Comparison of ENCODE assay signal across 13 cellular contexts in the genomic region with DNA sequence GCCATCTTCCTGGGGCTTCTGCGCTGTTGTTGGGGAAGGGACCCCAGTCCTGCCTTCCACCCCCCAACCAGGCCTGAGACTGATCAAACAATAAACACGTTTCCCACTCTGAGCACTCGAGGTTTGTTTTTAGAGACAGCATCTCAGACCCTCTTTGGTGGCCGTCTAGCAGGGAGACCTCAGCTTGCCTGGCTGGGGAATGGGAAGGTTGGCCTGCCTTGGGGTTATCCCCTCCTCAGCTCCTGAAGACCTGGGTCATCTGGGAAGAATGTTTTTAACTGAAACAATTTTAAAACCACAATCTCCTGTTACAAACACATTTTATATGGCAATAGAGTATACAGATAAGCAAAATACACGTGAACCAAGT. TPM values are rescaled to one million over a fixed set of nuclear protein-coding genes. Genes with fewer than 3 reads are reported as not detected.
DNase-seq lines count a peak whose midpoint lies in the region; TF ChIP-seq lines count a peak whose summit lies in the region.
"Had no signal": no experiment of that assay in that cellular context is flagged by ENCODE, and none has a peak within 500 bp of the region (broad histone marks: within the 10 kb centered on the region; RNA-seq: fewer than 3 reads in every experiment).

No MANE protein-coding gene starts in this region.

- DNase-seq in mesenchymal stem cell (no peak), MM.1S (no peak), T-helper 9 cell (no peak), HEK293T (ENCODE audit: extremely low spot score) (no peak), GM10248 (ENCODE audit: extremely low spot score) (no peak)
- DNase-seq: activated effector memory CD4-positive, alpha-beta T cell treated with Interleukin-2 at 50 U/mL for 16 hours; esophagus squamous epithelium; MV-4-11; RPMI8226; stimulated activated CD4-positive, alpha-beta T cell treated with anti-CD3 and anti-CD28 coated beads, Interleukin-4, amount 100 ng/mL, for 4 hours had no signal

- H4K8ac ChIP-seq in mesenchymal stem cell (ENCODE audit: low read length) = no peak overlapping the region

- H2BK5ac ChIP-seq in mesenchymal stem cell (ENCODE audit: low read depth, low read length, poor library complexity, severe bottlenecking) = no peak overlapping the region

- H4K20me1 ChIP-seq in BLaER1 = peaks cover 14% of the 10 kb centered on the region; the same call in 1 of the 2 replicates
- no peaks in the 10 kb centered on the region for H4K20me1 ChIP-seq in DOHH2 (ENCODE audit: control insufficient read depth, insufficient read depth, low read depth, low read length)
- no peaks in the 10 kb centered on the region for H4K20me1 ChIP-seq in MM.1S (ENCODE audit: insufficient read depth, low read length)

- peaks cover 30% of the 10 kb centered on the region for H3K79me1 ChIP-seq in mesenchymal stem cell (replicated peaks; ENCODE audit: low read length, poor library complexity, severe bottlenecking)

- H3K27ac ChIP-seq in BLaER1 (no peak overlapping the region), DOHH2 (ENCODE audit: low read depth, low read length) (peak overlapping the region; percentile 99), VCaP (0 out of 2 replicates have a peak overlapping the region, but pooled peaks have one; percentile 98), mesenchymal stem cell (ENCODE audit: low read length, poor library complexity, severe bottlenecking) (no peak overlapping the region), MM.1S (ENCODE audit: low read length) (no peak overlapping the region)

- H3K9me3 ChIP-seq in BLaER1 (no peaks in the 10 kb centered on the region), DOHH2 (ENCODE audit: control insufficient read depth, insufficient read depth, low read length) (no peaks in the 10 kb centered on the region), mesenchymal stem cell (ENCODE audit: control insufficient read depth, low read length) (no peaks in the 10 kb centered on the region), MM.1S (replicated peaks; ENCODE audit: insufficient read depth, low read length) (no peaks in the 10 kb centered on the region)
- H3K9me3 ChIP-seq: esophagus squamous epithelium had no signal

- H3K9me2 ChIP-seq in DOHH2 (replicated peaks; ENCODE audit: control insufficient read depth, low read length) (no peaks in the 10 kb centered on the region), MM.1S (replicated peaks; ENCODE audit: insufficient read depth, low read length) (no peaks in the 10 kb centered on the region)

- H3K4me2 ChIP-seq in BLaER1 (peak overlapping the region; percentile 98), DOHH2 (ENCODE audit: low read length) (peak overlapping the region; percentile 87), mesenchymal stem cell (ENCODE audit: low read length, poor library complexity, severe bottlenecking) (no peak overlapping the region), MM.1S (ENCODE audit: low read depth, low read length) (no peak overlapping the region)

- no peak overlapping the region for H2BK120ac ChIP-seq in mesenchymal stem cell (ENCODE audit: low read depth, low read length)

- TF ChIP-seq CTCF in DOHH2 (IDR thresholded peaks at IDR 0.05; ENCODE audit: low read depth, low read length, poor library complexity, severe bottlenecking) (no peak), VCaP (conservative IDR thresholded peaks at IDR 0.05) (no peak), MM.1S (IDR thresholded peaks at IDR 0.05; ENCODE audit: low read length) (no peak), GM10248 (IDR thresholded peaks at IDR 0.05; ENCODE audit: control extremely low read depth, extremely low read depth, low read depth, missing control alignments) (no peak)

- H2AK5ac ChIP-seq in mesenchymal stem cell (ENCODE audit: low read length, severe bottlenecking) = no peak overlapping the region

- H2BK15ac ChIP-seq in mesenchymal stem cell (ENCODE audit: low read depth, poor library complexity, severe bottlenecking) = no peak overlapping the region

- no peak overlapping the region for H2AFZ ChIP-seq in mesenchymal stem cell (ENCODE audit: low read depth, low read length)
- H2AFZ ChIP-seq in MM.1S (ENCODE audit: low read length) = no peak overlapping the region

- no peak overlapping the region for H3K23ac ChIP-seq in mesenchymal stem cell (ENCODE audit: low read length in 2 of 2)

- no peak overlapping the region for H3K18ac ChIP-seq in mesenchymal stem cell (ENCODE audit: low read depth in 1 of 2, low read length in 2 of 2)

- no peak overlapping the region for H3K14ac ChIP-seq in mesenchymal stem cell (ENCODE audit: low read length in 2 of 2)

- H3F3A ChIP-seq in DOHH2 (ENCODE audit: control insufficient read depth, insufficient read depth) = peaks cover 34% of the 10 kb centered on the region
- peaks cover 20% of the 10 kb centered on the region for H3F3A ChIP-seq in MM.1S (ENCODE audit: insufficient read depth, low read length)

- WGBS in mesenchymal stem cell = 93% methylated on average over 4 of the region's 5 CpGs

- H3K4me3 ChIP-seq in BLaER1 = peak overlapping the region; percentile 89
- H3K4me3 ChIP-seq in DOHH2 (ENCODE audit: low read length) = peak overlapping the region; percentile 95
- H3K4me3 ChIP-seq in mesenchymal stem cell (ENCODE audit: insufficient read depth in 1 of 2, low read depth in 1 of 2, low read length in 2 of 2) = no peak overlapping the region
- no peak overlapping the region for H3K4me3 ChIP-seq in MM.1S (ENCODE audit: low read length)

- peaks cover 89% of the 10 kb centered on the region for H3K79me2 ChIP-seq in DOHH2 (ENCODE audit: control insufficient read depth, low read length)
- peaks cover 25% of the 10 kb centered on the region for H3K79me2 ChIP-seq in MM.1S (ENCODE audit: low read length)

- no peak overlapping the region for H3K4ac ChIP-seq in mesenchymal stem cell (ENCODE audit: low read depth in 1 of 2, low read length in 2 of 2)

- CTCF ChIA-PET in HEK293T (lab: Yijun Ruan, JAX) = no interaction called here
- CTCF ChIA-PET in GM10248 (lab: Yijun Ruan, JAX) = interaction anchor here (1.2 to 7.2 kb wide), 3 partner anchors 9 to 142 kb away, joined by 3 to 84 read pairs (median 31); a partner anchor contains a TSS

- H3K27me3 ChIP-seq in BLaER1 = no peaks in the 10 kb centered on the region
- H3K27me3 ChIP-seq in DOHH2 (ENCODE audit: control insufficient read depth, low read length) = no peaks in the 10 kb centered on the region
- H3K27me3 ChIP-seq in mesenchymal stem cell (ENCODE audit: control insufficient read depth in 1 of 2, insufficient read depth in 1 of 2, low read length in 2 of 2) = no peaks in the 10 kb centered on the region
- H3K27me3 ChIP-seq in MM.1S (replicated peaks; ENCODE audit: insufficient read depth, low read length) = no peaks in the 10 kb centered on the region
- H3K27me3 ChIP-seq: esophagus squamous epithelium had no signal

- H3K9ac ChIP-seq in BLaER1 = peak overlapping the region; percentile 94
- H3K9ac ChIP-seq in mesenchymal stem cell (ENCODE audit: low read length) = peak overlapping the region; percentile 94
- no peak overlapping the region for H3K9ac ChIP-seq in MM.1S (ENCODE audit: low read length)

- H4K91ac ChIP-seq in mesenchymal stem cell (ENCODE audit: low read length) = no peak overlapping the region

- H2BK12ac ChIP-seq in mesenchymal stem cell (ENCODE audit: low read length in 2 of 2) = no peak overlapping the region

- POLR2A ChIA-PET in HEK293T (lab: Yijun Ruan, JAX) = interaction anchor here (1.6 to 1.8 kb wide), 2 partner anchors 9 to 11 kb away, joined by 4 to 6 read pairs; a partner anchor contains a TSS
- POLR2A ChIA-PET in GM10248 (lab: Yijun Ruan, JAX) = no interaction called here

- H3K36me3 ChIP-seq in BLaER1 (peaks cover 28% of the 10 kb centered on the region), DOHH2 (ENCODE audit: control insufficient read depth, low read length) (peaks cover 71% of the 10 kb centered on the region), mesenchymal stem cell (ENCODE audit: control insufficient read depth in 1 of 2, insufficient read depth in 2 of 2, low read depth in 1 of 2, low read length in 2 of 2) (peaks cover 17 to 31% of the 10 kb centered on the region in 2 experiments), MM.1S (replicated peaks; ENCODE audit: insufficient read depth, low read length) (no peaks in the 10 kb centered on the region)

- H3K4me1 ChIP-seq in BLaER1 (peaks cover 68% of the 10 kb centered on the region), DOHH2 (ENCODE audit: control insufficient read depth, low read length) (peaks cover 60% of the 10 kb centered on the region), mesenchymal stem cell (ENCODE audit: control insufficient read depth, insufficient read depth, low read depth, low read length) (peaks cover 42% of the 10 kb centered on the region), MM.1S (ENCODE audit: low read length) (peaks cover 23% of the 10 kb centered on the region; the same call in 1 of the 2 replicates)

TF ChIP-seq in HEK293T, 16 proteins besides CTCF, POLR2A, EP300 and RAD21:
- TF ChIP-seq LEF1 (IDR thresholded peaks at IDR 0.05; ENCODE audit: borderline replicate concordance) (no peak), L3MBTL2 (conservative IDR thresholded peaks at IDR 0.05) (no peak)

RNA-seq across cellular contexts. Expression of a gene that starts 2.0 kb away (rescaled TPM):
- polyA plus RNA-seq in mesenchymal stem cell (2013, experiment 1 of 2) = 30.2 TPM
- 31.9 TPM for polyA plus RNA-seq in mesenchymal stem cell (2013, experiment 2 of 2)

RNA-seq across cellular contexts. Expression of a gene that starts 2.5 kb away (rescaled TPM):
- 19.4 TPM for polyA plus RNA-seq in mesenchymal stem cell (2013, experiment 1 of 2)
- 19.0 TPM for polyA plus RNA-seq in mesenchymal stem cell (2013, experiment 2 of 2)

RNA-seq across cellular contexts. Expression of a gene that starts 4.7 kb away (rescaled TPM):
- polyA plus RNA-seq in mesenchymal stem cell (2013, experiment 1 of 2) = 46.7 TPM
- polyA plus RNA-seq in mesenchymal stem cell (2013, experiment 2 of 2) = 48.6 TPM

RNA-seq across cellular contexts. Expression of a gene that starts 9.3 kb away (rescaled TPM):
- 90.3 TPM for polyA plus RNA-seq in mesenchymal stem cell (2013, experiment 1 of 2)
- 82.6 TPM for polyA plus RNA-seq in mesenchymal stem cell (2013, experiment 2 of 2)

RNA-seq across cellular contexts. Expression of a gene that starts 21.1 kb away (rescaled TPM):
- 2.4 TPM for polyA plus RNA-seq in mesenchymal stem cell (2013, experiment 1 of 2)
- polyA plus RNA-seq in mesenchymal stem cell (2013, experiment 2 of 2) = 2.5 TPM

Comparison
In these comparisons a context has a peak if more than half of its experiments do, and no peak if none do; other contexts are left out.
1. H3K27ac ChIP-seq: peak in DOHH2 (single experiment) and VCaP (single experiment); none in BLaER1 (single experiment), mesenchymal stem cell (single experiment) and MM.1S (single experiment).
2. H3K4me2 ChIP-seq: peak in BLaER1 (single experiment) and DOHH2 (single experiment); none in mesenchymal stem cell (single experiment) and MM.1S (single experiment).
3. H3K4me3 ChIP-seq: peak in BLaER1 (single experiment) and DOHH2 (single experiment); none in mesenchymal stem cell (0 of 2) and MM.1S (single experiment).